15 cellular contexts compared by ENCODE assay signal in the genomic region with DNA sequence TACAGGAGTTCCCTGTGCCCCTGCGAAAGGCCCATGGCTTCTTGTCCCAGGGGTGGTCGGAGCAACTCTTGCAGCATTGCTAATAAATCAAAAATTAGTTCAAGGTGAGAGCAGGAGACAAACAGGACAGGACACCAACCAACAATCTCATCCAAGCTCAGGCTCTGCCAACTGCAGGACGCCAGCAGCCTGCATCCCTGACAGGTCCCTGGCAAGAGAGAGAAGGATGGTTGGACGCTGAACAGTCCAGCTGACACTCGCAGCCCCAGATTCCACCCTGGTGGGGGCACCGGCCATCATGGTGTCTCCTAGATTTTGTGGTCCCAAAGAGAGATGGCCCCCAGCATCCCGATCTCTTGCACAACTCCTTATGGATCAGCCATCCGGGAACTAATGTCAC.
DNase-seq lines count a peak whose midpoint lies in the region; ATAC-seq and TF ChIP-seq lines count a peak whose summit lies in the region.
"Had no signal": no experiment of that assay in that cellular context is flagged by ENCODE, and none has a peak within 500 bp of the region (broad histone marks: within the 10 kb centered on the region; RNA-seq: fewer than 3 reads in every experiment).

No MANE protein-coding gene starts in this region.

- H3K4me1 ChIP-seq in sigmoid colon = no peaks in the 10 kb centered on the region
- H3K4me1 ChIP-seq: Caco-2 had no signal

- DNase-seq in cerebellar cortex (ENCODE audit: low spot score) = peak; percentile 87
- no peak for DNase-seq in Right ventricle myocardium superior
- no peak for DNase-seq in left ventricle myocardium superior
- DNase-seq in sigmoid colon = no peak
- no peak for DNase-seq in DMS 273 treated with DMSO at 0.1 percent for 48 hours (lab: John Stamatoyannopoulos, UW)
- DNase-seq: ACHN; Caco-2; CD4-positive, CD25-positive, alpha-beta regulatory T cell; DMS153; DMS79; GF-D8; GM23248; HCEC 1CT had no signal

- no peak for TF ChIP-seq EP300 in sigmoid colon (IDR thresholded peaks at IDR 0.05)

- no peak overlapping the region for H3K4me3 ChIP-seq in sigmoid colon
- H3K4me3 ChIP-seq: GM23248 had no signal

- H3K27me3 ChIP-seq in sigmoid colon = no peaks in the 10 kb centered on the region
- H3K27me3 ChIP-seq: BE2C had no signal

- intact Hi-C loops in Right ventricle myocardium superior (cut with DNase I) = no loop called here
- intact Hi-C loops in left ventricle myocardium superior (cut with micrococcal nuclease) = no loop called here
- intact Hi-C loops in sigmoid colon (cut with DNase I) = no loop called here

- no peak overlapping the region for H3K27ac ChIP-seq in sigmoid colon
- H3K27ac ChIP-seq: GM23248 had no signal

- TF ChIP-seq CTCF in sigmoid colon (IDR thresholded peaks at IDR 0.05) = no peak

- no peak for TF ChIP-seq POLR2A in sigmoid colon (IDR thresholded peaks at IDR 0.05)

- ATAC-seq in Right ventricle myocardium superior (ENCODE audit: poor library complexity) (peak; percentile 75), left ventricle myocardium superior (peak; percentile 57), GM21390 (IDR thresholded peaks at IDR 0.05; ENCODE audit: unreplicated experiment) (no peak)

- H3K9me3 ChIP-seq in sigmoid colon = no peaks in the 10 kb centered on the region
- H3K9me3 ChIP-seq: BE2C, Caco-2 had no signal

- H3K36me3 ChIP-seq in sigmoid colon = no peaks in the 10 kb centered on the region
- H3K36me3 ChIP-seq: BE2C had no signal

- WGBS in sigmoid colon, 2 donors = 79 to 86% methylated on average over 8 of the region's 8 CpGs
